ENCODE assay signal across 11 cellular contexts in the genomic region with DNA sequence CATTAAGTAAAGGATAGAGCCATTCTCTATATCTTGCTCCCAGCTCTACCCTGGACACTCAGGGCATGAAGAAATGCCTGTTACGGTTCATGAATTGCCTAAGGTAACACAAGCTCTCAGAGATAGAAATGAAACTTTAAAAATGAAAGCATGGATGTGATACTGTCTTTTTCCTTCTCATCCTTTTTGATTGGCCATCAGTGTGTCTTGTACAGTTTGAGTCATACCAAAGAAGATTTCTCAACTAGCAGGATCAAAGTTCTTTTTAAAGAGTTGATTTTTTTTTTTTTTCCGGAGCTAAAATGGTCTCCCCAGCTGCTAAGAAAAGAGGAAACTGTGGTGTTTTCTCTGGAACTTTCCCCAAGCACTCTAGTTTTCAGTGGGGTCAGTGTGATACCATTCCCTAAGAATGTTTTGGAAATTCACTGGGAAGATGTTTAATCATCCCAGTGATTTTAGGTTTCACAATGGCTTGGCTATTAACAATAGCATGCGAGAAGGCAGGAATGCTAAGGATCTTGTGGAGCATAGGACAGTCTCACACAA.
A peak's percentile ranks its signal among the peaks of the same experiment; 100 is the strongest.
DNase-seq lines count a peak whose midpoint lies in the region; ATAC-seq, FAIRE-seq and TF ChIP-seq lines count a peak whose summit lies in the region.
"Had no signal": no experiment of that assay in that cellular context is flagged by ENCODE, and none has a peak within 500 bp of the region (broad histone marks: within the 10 kb centered on the region; RNA-seq: fewer than 3 reads in every experiment).

No MANE protein-coding gene starts in this region.

- H3K27ac Mint-ChIP-seq in CD14-positive monocyte, result peak overlapping the region; percentile 78 to 93 (median 89)

- no peaks in the 10 kb centered on the region for H3K4me1 ChIP-seq in pancreas

- H3K4me3 ChIP-seq in fibroblast of the aortic adventitia (ENCODE audit: low read depth, low read length) (peak overlapping the region; percentile 52), pancreas (no peak overlapping the region)
- H3K4me3 ChIP-seq: cardiac muscle cell had no signal

- intact Hi-C loops in CD14-positive monocyte (cut with micrococcal nuclease) (no loop called here), pancreas (cut with DNase I) (no loop called here)

- TF ChIP-seq CTCF in CD14-positive monocyte (IDR thresholded peaks at IDR 0.05), result no peak
- no peak for TF ChIP-seq CTCF in fibroblast of the aortic adventitia (IDR thresholded peaks at IDR 0.05; ENCODE audit: insufficient read depth, low read length)
- no peak for TF ChIP-seq CTCF in pancreas (IDR thresholded peaks at IDR 0.05)

- peak overlapping the region in 1 of 4 donors; percentile 4 for H3K27ac ChIP-seq in pancreas
- H3K27ac ChIP-seq: cardiac muscle cell had no signal

- 63 to 73% methylated on average over 3 of the region's 3 CpGs for WGBS in pancreas, 2 donors

- H3K27me3 ChIP-seq in pancreas, result no peaks in the 10 kb centered on the region
- H3K27me3 ChIP-seq: cardiac muscle cell had no signal

- peak overlapping the region; percentile 41 to 49 for H3K4me3 Mint-ChIP-seq in CD14-positive monocyte

- H3K36me3 Mint-ChIP-seq in CD14-positive monocyte, result no peaks in the 10 kb centered on the region

- FAIRE-seq in RCC 7860 (lab: Jason Lieb, UNC) (peak; percentile 94), pancreas (lab: Jason Lieb, UNC) (no peak)

- H3K9me3 Mint-ChIP-seq in CD14-positive monocyte, result no peaks in the 10 kb centered on the region

- peaks cover 23% of the 10 kb centered on the region for H3K4me1 Mint-ChIP-seq in CD14-positive monocyte

- no peaks in the 10 kb centered on the region for H3K9me3 ChIP-seq in pancreas

- no peak for DNase-seq in CD14-positive monocyte (ENCODE audit: low spot score)
- DNase-seq in RCC 7860 (ENCODE audit: low spot score), result peak; percentile 75
- peak; percentile 97 for DNase-seq in fibroblast of the aortic adventitia (ENCODE audit: low read depth)
- DNase-seq in pancreas, result no peak
- no peak for DNase-seq in NCI-H510A treated with DMSO at 0.1 percent for 48 hours (lab: John Stamatoyannopoulos, UW)
- DNase-seq: activated CD4-positive, alpha-beta T cell treated with anti-CD3 and anti-CD28 coated beads for 48 hours; NCI-H69 had no signal

- no peaks in the 10 kb centered on the region for H3K36me3 ChIP-seq in pancreas
- H3K36me3 ChIP-seq: cardiac muscle cell had no signal

- ATAC-seq in pancreas (peak in 3 of 4 donors; percentile 17 to 74 (median 66)), HG03354 (IDR thresholded peaks at IDR 0.05; ENCODE audit: poor library complexity, severe bottlenecking, unreplicated experiment) (no peak), GM18858 (IDR thresholded peaks at IDR 0.05; ENCODE audit: unreplicated experiment) (no peak), HG03159 (IDR thresholded peaks at IDR 0.05; ENCODE audit: unreplicated experiment) (no peak)

- no peaks in the 10 kb centered on the region for H3K27me3 Mint-ChIP-seq in CD14-positive monocyte (ENCODE audit: low read depth in 3 of 3)

Comparison
In these comparisons a context has a peak if more than half of its experiments do, and no peak if none do; other contexts are left out.
1. DNase-seq: peak in RCC 7860 (single experiment) and fibroblast of the aortic adventitia (single experiment); none in CD14-positive monocyte (single experiment), pancreas (0 of 6) and NCI-H510A treated with DMSO at 0.1 percent for 48 hours (single experiment).
2. ATAC-seq: peak in pancreas (3 of 4); none in HG03354 (single experiment), GM18858 (single experiment) and HG03159 (single experiment).